10 cellular contexts compared by ENCODE assay signal in genomic region chr2:21386666-21387065, GRCh38.
ATAC-seq and TF ChIP-seq lines count a peak whose summit lies in the region.
"Had no signal": no experiment of that assay in that cellular context is flagged by ENCODE, and none has a peak within 500 bp of the region (broad histone marks: within the 10 kb centered on the region; RNA-seq: fewer than 3 reads in every experiment).

No MANE protein-coding gene starts in this region.

- TF ChIP-seq RAD21 in neural cell (conservative IDR thresholded peaks at IDR 0.05), result no peak

- no peaks in the 10 kb centered on the region for H3K79me2 ChIP-seq in neural cell (replicated peaks; ENCODE audit: insufficient read depth, low read length)

- H2AFZ ChIP-seq in neural cell (ENCODE audit: low read depth, low read length), result no peak overlapping the region

- peak; percentile 48 for TF ChIP-seq EP300 in neural cell (conservative IDR thresholded peaks at IDR 0.05; ENCODE audit: poor library complexity, severe bottlenecking)

- no peak overlapping the region for H3K4me3 ChIP-seq in neural cell (ENCODE audit: low read length)
- H3K4me3 ChIP-seq: A549; BLaER1; BLaER1 treated with 17β-estradiol and CSF1 and Interleukin-3, amounts not matched to agents 10 nM and 100 nM had no signal

- H3K27me3 ChIP-seq in neural cell (ENCODE audit: insufficient read depth, low read depth, low read length), result no peaks in the 10 kb centered on the region
- H3K27me3 ChIP-seq: BE2C had no signal

- peak overlapping the region; percentile 19 for H3K27ac ChIP-seq in neural cell (ENCODE audit: low read length)
- H3K27ac ChIP-seq: 22Rv1; A549; BLaER1; BLaER1 treated with 17β-estradiol and CSF1 and Interleukin-3, amounts not matched to agents 10 nM and 100 nM; C4-2B had no signal

- H3F3A ChIP-seq in neural cell (ENCODE audit: insufficient read depth, low read length, poor library complexity, severe bottlenecking), result peaks cover 7% of the 10 kb centered on the region

- no peaks in the 10 kb centered on the region for H3K9me3 ChIP-seq in neural cell (ENCODE audit: low read length)
- H3K9me3 ChIP-seq: A549, BE2C, BLaER1, Caco-2 had no signal

- H3K9me2 ChIP-seq in neural cell (ENCODE audit: insufficient read depth, low read length), result no peaks in the 10 kb centered on the region

- no peak overlapping the region for H3K4me2 ChIP-seq in neural cell (ENCODE audit: low read length)
- H3K4me2 ChIP-seq: A549; BLaER1; BLaER1 treated with 17β-estradiol and CSF1 and Interleukin-3, amounts not matched to agents 10 nM and 100 nM had no signal

- no peak for ATAC-seq in HG02571 (IDR thresholded peaks at IDR 0.05; ENCODE audit: unreplicated experiment)
- ATAC-seq: A549; CD8-positive, alpha-beta T cell had no signal

- H3K9ac ChIP-seq in neural cell (ENCODE audit: low read length), result no peak overlapping the region
- H3K9ac ChIP-seq: BLaER1; BLaER1 treated with 17β-estradiol and CSF1 and Interleukin-3, amounts not matched to agents 10 nM and 100 nM had no signal

- TF ChIP-seq CTCF in neural cell (IDR thresholded peaks at IDR 0.05; ENCODE audit: poor library complexity, severe bottlenecking), result no peak

- no peaks in the 10 kb centered on the region for H4K20me1 ChIP-seq in neural cell (ENCODE audit: insufficient read depth)
- H4K20me1 ChIP-seq: BLaER1; BLaER1 treated with 17β-estradiol and CSF1 and Interleukin-3, amounts not matched to agents 10 nM and 100 nM had no signal

- no peaks in the 10 kb centered on the region for H3K36me3 ChIP-seq in neural cell (ENCODE audit: insufficient read depth, low read length)
- H3K36me3 ChIP-seq: BE2C; BLaER1; BLaER1 treated with 17β-estradiol and CSF1 and Interleukin-3, amounts not matched to agents 10 nM and 100 nM had no signal

TF ChIP-seq in neural cell, 6 proteins besides CTCF, POLR2A, EP300 and RAD21:
- no peak for TF ChIP-seq EZH2 (IDR thresholded peaks at IDR 0.05; ENCODE audit: borderline replicate concordance, insufficient read depth, low read length, poor library complexity, severe bottlenecking)
- TF ChIP-seq POLR2AphosphoS5 (IDR thresholded peaks at IDR 0.05), result peak; percentile 58
- TF ChIP-seq REST (IDR thresholded peaks at IDR 0.05; ENCODE audit: borderline replicate concordance), result peak; percentile 55
